Comparison of ENCODE assay signal across 20 cellular contexts in genomic region chr11:83306385-83307080, GRCh38.
"Had no signal": no experiment of that assay in that cellular context is flagged by ENCODE, and none has a peak within 500 bp of the region (broad histone marks: within the 10 kb centered on the region; RNA-seq: fewer than 3 reads in every experiment).

No MANE protein-coding gene starts in this region.

- H3K4me3 ChIP-seq: adrenal gland, ascending aorta, vagina had no signal

- H3K27me3 ChIP-seq: adrenal gland, ascending aorta, brain microvascular endothelial cell, vagina had no signal

- DNase-seq: activated B cell treated with CpG ODN at 0.5 μM for 24 hours; activated CD4-positive, alpha-beta T cell treated with anti-CD3 and anti-CD28 coated beads for 36 hours; activated CD4-positive, alpha-beta T cell treated with anti-CD3 and anti-CD28 coated beads, Interleukin-2, amount 50 U/mL, for 4 hours; activated CD8-positive, alpha-beta memory T cell treated with anti-CD3 and anti-CD28 coated beads for 24 hours; activated CD8-positive, alpha-beta memory T cell treated with anti-CD3 and anti-CD28 coated beads, Interleukin-2, amount 50 U/mL, for 4 hours; activated T-cell treated with anti-CD3 and anti-CD28 coated beads, Interleukin-2, amount 50 U/mL, for 24 hours; adrenal gland; brain microvascular endothelial cell; central memory CD4-positive, alpha-beta T cell; effector memory CD4-positive, alpha-beta T cell; glutamatergic neuron; hypothalamus; left ventricle myocardium superior; midbrain; retina; stimulated activated CD4-positive, alpha-beta T cell treated with anti-CD3 and anti-CD28 coated beads, Interleukin-2, amount 100 ng/mL, for 48 hours; stimulated activated CD8-positive, alpha-beta memory T cell treated with anti-CD3 and anti-CD28 coated beads, Interleukin-4, amount 100 ng/mL, for 48 hours; stimulated activated naive B cell treated with anti-CD40 and anti-IgM and Interleukin-4, amounts not matched to agents 10 μg/mL and 1 μg/mL and 100 μg/mL, for 72 hours had no signal

- H3K36me3 ChIP-seq: adrenal gland, ascending aorta, brain microvascular endothelial cell, vagina had no signal

- H3K4me1 ChIP-seq: adrenal gland, ascending aorta, vagina had no signal

- H3K27ac ChIP-seq: adrenal gland, ascending aorta, brain microvascular endothelial cell, vagina had no signal

- H3K9me3 ChIP-seq: adrenal gland, ascending aorta, vagina had no signal
